In genomic region chrX:74536142-74537010, GRCh38 we compare ENCODE assay signal across 8 cellular contexts.
DNase-seq lines count a peak whose midpoint lies in the region; ATAC-seq and TF ChIP-seq lines count a peak whose summit lies in the region.

No MANE protein-coding gene starts in this region.

- TF ChIP-seq CTCF in OCI-LY3 (IDR thresholded peaks at IDR 0.05; ENCODE audit: low read depth, low read length), result no peak
- TF ChIP-seq CTCF in fibroblast of mammary gland (conservative IDR thresholded peaks at IDR 0.05; ENCODE audit: control insufficient read depth, insufficient read depth, low read depth, low read length), result peak; percentile 31

- DNase-seq in COLO668 (lab: John Stamatoyannopoulos, UW; ENCODE audit: unreplicated experiment), result peak; percentile 66
- DNase-seq in HK-2 (ENCODE audit: unreplicated experiment), result peak; percentile 86
- peak; percentile 12 for DNase-seq in activated gamma-delta T cell (lab: John Stamatoyannopoulos, UW)
- peak; percentile 85 for DNase-seq in fibroblast of mammary gland (ENCODE audit: low read depth)

- no peaks in the 10 kb centered on the region for H3K36me3 ChIP-seq in OCI-LY3 (replicated peaks; ENCODE audit: low read depth, low read length)
- H3K36me3 ChIP-seq in muscle layer of colon (ENCODE audit: insufficient read depth, low read length), result no peaks in the 10 kb centered on the region
- H3K36me3 ChIP-seq in thymus (ENCODE audit: control insufficient read depth, insufficient read depth), result no peaks in the 10 kb centered on the region

- H3K9me3 ChIP-seq in OCI-LY3 (ENCODE audit: insufficient read depth, low read length), result no peaks in the 10 kb centered on the region
- no peaks in the 10 kb centered on the region for H3K9me3 ChIP-seq in muscle layer of colon (ENCODE audit: low read length)
- H3K9me3 ChIP-seq in thymus (ENCODE audit: control insufficient read depth), result no peaks in the 10 kb centered on the region

- no peaks in the 10 kb centered on the region for H4K20me1 ChIP-seq in OCI-LY3 (ENCODE audit: insufficient read depth, low read length)

- ATAC-seq in GM19452 (IDR thresholded peaks at IDR 0.05; ENCODE audit: unreplicated experiment), result peak; percentile 74

- H2AFZ ChIP-seq in OCI-LY3 (ENCODE audit: low read depth, low read length), result peak overlapping the region; percentile 78

- H3K4me1 ChIP-seq in OCI-LY3 (ENCODE audit: low read length) (peaks cover 17% of the 10 kb centered on the region), muscle layer of colon (ENCODE audit: insufficient read depth, low read length) (peaks cover 4% of the 10 kb centered on the region), thymus (ENCODE audit: control insufficient read depth, insufficient read depth, low read length) (no peaks in the 10 kb centered on the region)

- H3K4me2 ChIP-seq in OCI-LY3 (ENCODE audit: low read length), result peak overlapping the region; percentile 94

- H3K9ac ChIP-seq in OCI-LY3 (ENCODE audit: low read length) (peak overlapping the region; percentile 61; the same call in 1 of the 2 replicates), muscle layer of colon (ENCODE audit: low read length) (peak overlapping the region; percentile 37)

- H3K27me3 ChIP-seq in OCI-LY3 (ENCODE audit: low read depth, low read length) (no peaks in the 10 kb centered on the region), muscle layer of colon (ENCODE audit: control insufficient read depth in 1 of 2, insufficient read depth in 2 of 2, low read length in 2 of 2) (peaks cover 4 to 17% of the 10 kb centered on the region in 2 donors), thymus (ENCODE audit: control insufficient read depth, insufficient read depth) (no peaks in the 10 kb centered on the region)

- H3K4me3 ChIP-seq in OCI-LY3 (ENCODE audit: low read length) (peak overlapping the region; percentile 85), fibroblast of mammary gland (ENCODE audit: control insufficient read depth, low read depth, low read length) (peak overlapping the region; percentile 44), muscle layer of colon (ENCODE audit: low read depth in 1 of 2, low read length in 2 of 2) (peak overlapping the region; percentile 39 to 60), thymus (ENCODE audit: low read length) (peak overlapping the region; percentile 53)

- no peaks in the 10 kb centered on the region for H3K79me2 ChIP-seq in OCI-LY3 (ENCODE audit: low read length)

- H3K27ac ChIP-seq in OCI-LY3 (ENCODE audit: low read length) (no peak overlapping the region), muscle layer of colon (ENCODE audit: low read depth, low read length) (peak overlapping the region; percentile 87), thymus (ENCODE audit: low read depth) (peak overlapping the region; percentile 65)

- WGBS in thymus, result 3% methylated on average over 64 of the region's 64 CpGs

Comparison
In these comparisons a context has a peak if more than half of its experiments do, and no peak if none do; other contexts are left out.
1. DNase-seq: peak in every context shown above with its lines; median percentile 86 in HK-2; 85 in fibroblast of mammary gland; 66 in COLO668; 12 in activated gamma-delta T cell.